Comparison of ENCODE assay signal across 8 cellular contexts in the genomic region with DNA sequence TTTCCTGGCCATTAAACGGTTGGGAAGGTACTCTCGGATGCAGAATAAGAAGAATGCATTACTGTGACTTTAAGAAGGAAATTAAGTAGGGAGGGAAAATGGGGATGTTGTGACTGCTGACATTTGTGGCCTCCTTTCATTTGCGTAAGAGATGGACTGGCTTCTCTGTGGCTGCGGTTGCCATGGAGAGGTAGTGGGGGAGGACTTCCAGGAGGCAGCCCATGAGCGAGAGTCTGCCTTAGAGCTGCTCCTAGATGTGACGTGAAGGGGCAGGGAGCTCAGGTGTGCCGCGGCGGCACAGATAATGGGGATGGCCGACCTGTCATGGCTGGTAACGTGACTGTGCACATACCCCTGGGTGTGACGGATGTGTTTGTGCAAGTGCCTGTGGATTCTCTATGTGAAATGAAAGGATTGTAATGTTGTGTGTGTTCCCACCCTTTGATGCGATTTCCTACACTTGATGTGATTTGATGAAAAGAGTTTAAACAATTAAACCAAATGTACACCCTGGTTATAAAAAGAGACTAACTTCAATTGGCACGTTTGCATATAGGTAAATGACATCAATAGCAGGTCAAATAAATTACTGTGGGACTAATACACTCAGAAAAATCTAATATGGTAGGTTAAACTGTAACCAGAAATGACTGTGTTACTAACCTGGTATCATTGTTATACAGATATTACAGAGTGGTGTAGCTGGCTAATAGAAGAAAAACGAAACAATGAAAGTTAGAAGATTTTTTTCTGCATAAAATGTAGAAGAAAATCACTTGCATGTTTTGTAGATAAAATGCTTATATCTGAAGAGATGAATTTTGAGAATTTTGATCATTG. TPM values are rescaled to one million over a fixed set of nuclear protein-coding genes. Genes with fewer than 3 reads are reported as not detected.
A peak's percentile ranks its signal among the peaks of the same experiment; 100 is the strongest.
DNase-seq lines count a peak whose midpoint lies in the region; ATAC-seq and TF ChIP-seq lines count a peak whose summit lies in the region.

No MANE protein-coding gene starts in this region.

- H3K4me3 Mint-ChIP-seq in endothelial cell (ENCODE audit: unreplicated experiment), result no peak overlapping the region
- peak overlapping the region; percentile 70 to 91 (median 87) for H3K4me3 Mint-ChIP-seq in naive thymus-derived CD8-positive, alpha-beta T cell

- no peak for TF ChIP-seq CTCF in GM06990 (IDR thresholded peaks at IDR 0.05; ENCODE audit: insufficient read depth, low read length, poor library complexity, severe bottlenecking)
- no peak for TF ChIP-seq CTCF in endothelial cell (IDR thresholded peaks at IDR 0.05; ENCODE audit: unreplicated experiment)

- H3K36me3 ChIP-seq in GM06990 (ENCODE audit: control insufficient read depth, insufficient read depth, low read length), result no peaks in the 10 kb centered on the region

- ATAC-seq in HG02610 (IDR thresholded peaks at IDR 0.05; ENCODE audit: unreplicated experiment), result peak; percentile 61
- ATAC-seq in naive thymus-derived CD8-positive, alpha-beta T cell, result peak; percentile 94 to 96
- peak; percentile 94 for ATAC-seq in stimulated activated naive CD8-positive, alpha-beta T cell treated with anti-CD3 and anti-CD28 coated beads, Interleukin-15, Interleukin-2, amounts not matched to agents 100 U/mL and 50 U/mL, for 24 hours

- H3K27ac Mint-ChIP-seq in endothelial cell (ENCODE audit: unreplicated experiment), result peak overlapping the region; percentile 84
- H3K27ac Mint-ChIP-seq in naive thymus-derived CD8-positive, alpha-beta T cell, result peak overlapping the region; percentile 54 to 97 (median 91)

- peaks cover 1% of the 10 kb centered on the region for H3K27me3 Mint-ChIP-seq in endothelial cell (ENCODE audit: unreplicated experiment)
- no peaks in the 10 kb centered on the region for H3K27me3 Mint-ChIP-seq in naive thymus-derived CD8-positive, alpha-beta T cell

- DNase-seq in GM06990 (ENCODE audit: extremely low read depth, insufficient read length), result peak; percentile 81
- DNase-seq in NCI-H2227 (lab: John Stamatoyannopoulos, UW; ENCODE audit: unreplicated experiment), result peak; percentile 90
- peak; percentile 72 for DNase-seq in activated CD8-positive, alpha-beta memory T cell treated with anti-CD3 and anti-CD28 coated beads, Interleukin-2, amount 50 U/mL, for 1 hour (ENCODE audit: extremely low read depth)
- peak; percentile 46 for DNase-seq in endothelial cell (ENCODE audit: low spot score)
- peak; percentile 53 to 90 (median 79) for DNase-seq in naive thymus-derived CD8-positive, alpha-beta T cell
- DNase-seq in stimulated activated naive CD8-positive, alpha-beta T cell treated with anti-CD3 and anti-CD28 coated beads, Interleukin-15, Interleukin-2, amounts not matched to agents 100 U/mL and 50 U/mL, for 24 hours, result peak; percentile 81
- DNase-seq in DMS79 treated with DMSO at 0.1 percent for 48 hours (lab: John Stamatoyannopoulos, UW), result no peak

- no peaks in the 10 kb centered on the region for H3K36me3 Mint-ChIP-seq in endothelial cell (ENCODE audit: low read depth, unreplicated experiment)
- peaks cover 0 to under 1% (median 0%) of the 10 kb centered on the region in 3 donors for H3K36me3 Mint-ChIP-seq in naive thymus-derived CD8-positive, alpha-beta T cell

- peaks cover 9% of the 10 kb centered on the region for H3K4me1 Mint-ChIP-seq in endothelial cell (ENCODE audit: unreplicated experiment)
- H3K4me1 Mint-ChIP-seq in naive thymus-derived CD8-positive, alpha-beta T cell, result peaks cover 35 to 72% (median 60%) of the 10 kb centered on the region in 4 donors

- H3K27me3 ChIP-seq in GM06990 (replicated peaks; ENCODE audit: control insufficient read depth, insufficient read depth, low read length), result no peaks in the 10 kb centered on the region

- POLR2A ChIA-PET in naive thymus-derived CD8-positive, alpha-beta T cell (lab: Charles Lee), result no interaction called here

- peak overlapping the region; percentile 56 for H3K4me3 ChIP-seq in GM06990 (replicated peaks; ENCODE audit: low read depth, low read length)

- no peaks in the 10 kb centered on the region for H3K9me3 Mint-ChIP-seq in endothelial cell (ENCODE audit: unreplicated experiment)
- H3K9me3 Mint-ChIP-seq in naive thymus-derived CD8-positive, alpha-beta T cell, result no peaks in the 10 kb centered on the region

RNA-seq across cellular contexts. Expression of gene HIVEP1, which starts 48.9 kb away (rescaled TPM):
- 19.0 TPM for total RNA-seq in endothelial cell (ENCODE audit: unreplicated experiment)
- total RNA-seq in naive thymus-derived CD8-positive, alpha-beta T cell, result 10 to 100 TPM; 30.6 to 32.6 TPM
- polyA plus RNA-seq in naive thymus-derived CD8-positive, alpha-beta T cell, result 10 to 100 TPM in 1 of 3 donors, 1 to 10 TPM in 2; 6.5 to 12.6 (median 7.4) TPM
